In the genomic region with DNA sequence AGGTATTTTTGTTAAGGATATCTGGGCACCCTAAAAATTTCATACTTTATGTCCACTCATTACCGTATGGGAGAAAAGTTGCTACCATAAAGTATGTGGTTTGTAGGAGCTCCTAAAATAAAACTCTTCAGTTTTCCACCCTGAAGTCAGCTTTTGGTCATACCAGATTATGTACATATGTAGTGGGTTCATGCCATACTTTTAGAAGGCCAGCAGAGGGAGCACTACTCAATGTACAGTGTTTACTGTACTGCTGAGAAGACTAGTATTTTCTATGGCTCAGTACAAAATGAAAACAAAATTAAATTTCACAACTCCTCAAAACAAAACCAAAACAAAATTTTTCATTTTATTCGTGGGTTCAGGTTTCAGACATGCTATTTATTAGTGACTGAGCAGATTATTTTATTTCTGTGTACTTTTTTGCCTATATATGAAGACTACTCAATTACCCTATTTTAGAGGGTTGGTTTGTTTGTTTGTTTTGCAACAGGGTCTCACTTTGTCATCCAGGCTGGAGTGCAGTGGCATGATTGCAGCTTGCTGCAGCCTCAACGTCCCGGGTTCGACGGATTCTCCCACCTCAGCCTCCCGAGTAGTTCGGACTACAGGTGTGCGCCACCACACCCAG, we compare ENCODE assay signal across 8 cellular contexts. TPM values are rescaled to one million over a fixed set of nuclear protein-coding genes. Genes with fewer than 3 reads are reported as not detected.
DNase-seq lines count a peak whose midpoint lies in the region; ATAC-seq and TF ChIP-seq lines count a peak whose summit lies in the region.

No MANE protein-coding gene starts in this region.

- peak; percentile 93 for ATAC-seq in GM18867 (IDR thresholded peaks at IDR 0.05; ENCODE audit: unreplicated experiment)
- peak; percentile 89 for ATAC-seq in HG03039 (IDR thresholded peaks at IDR 0.05; ENCODE audit: unreplicated experiment)
- peak; percentile 100 for ATAC-seq in T-helper 17 cell
- peak; percentile 99 for ATAC-seq in central memory CD8-positive, alpha-beta T cell (replicated peaks; ENCODE audit: extremely low read depth, poor library complexity, severe bottlenecking)
- ATAC-seq in left colon, result peak; percentile 96
- ATAC-seq in stimulated activated effector memory CD8-positive, alpha-beta T cell treated with anti-CD3 and anti-CD28 coated beads, Interleukin-12 subunit alpha, Interleukin-12 subunit beta, amount 100 ng/mL, for 72 hours, result peak; percentile 98

- H3K9me3 Mint-ChIP-seq in central memory CD8-positive, alpha-beta T cell, result no peaks in the 10 kb centered on the region
- no peaks in the 10 kb centered on the region for H3K9me3 Mint-ChIP-seq in stimulated activated effector memory CD8-positive, alpha-beta T cell treated with anti-CD3 and anti-CD28 coated beads, Interleukin-12 subunit alpha, Interleukin-12 subunit beta, amount 100 ng/mL, for 72 hours

- H3K27me3 Mint-ChIP-seq in T-helper 17 cell, result no peaks in the 10 kb centered on the region
- no peaks in the 10 kb centered on the region for H3K27me3 Mint-ChIP-seq in central memory CD8-positive, alpha-beta T cell

- intact Hi-C loops in left colon (cut with DNase I, micrococcal nuclease), result loop anchor here (10.0 kb wide), 2 partner anchors 422 to 732 kb away; no protein-coding TSS in a partner anchor

- TF ChIP-seq CTCF in C4-2B (conservative IDR thresholded peaks at IDR 0.05), result peak; percentile 88

- H3K27ac Mint-ChIP-seq in T-helper 17 cell, result peak overlapping the region; percentile 80
- H3K27ac Mint-ChIP-seq in central memory CD8-positive, alpha-beta T cell (ENCODE audit: low read depth), result peak overlapping the region; percentile 78
- H3K27ac Mint-ChIP-seq in stimulated activated effector memory CD8-positive, alpha-beta T cell treated with anti-CD3 and anti-CD28 coated beads, Interleukin-12 subunit alpha, Interleukin-12 subunit beta, amount 100 ng/mL, for 72 hours, result no peak overlapping the region

- peak; percentile 18 for DNase-seq in NCI-H187 treated with DMSO at 0.1 percent for 48 hours (lab: John Stamatoyannopoulos, UW)
- DNase-seq in T-helper 17 cell, result peak in 1 of 3 donors; percentile 32
- DNase-seq in central memory CD8-positive, alpha-beta T cell (ENCODE audit: low spot score in 2 of 2), result peak in 1 of 2 donors; percentile 42
- DNase-seq in left colon, result peak in 1 of 2 donors; percentile 26
- no peak for DNase-seq in stimulated activated effector memory CD8-positive, alpha-beta T cell treated with anti-CD3 and anti-CD28 coated beads, Interleukin-12 subunit alpha, Interleukin-12 subunit beta, amount 100 ng/mL, for 72 hours (ENCODE audit: low spot score in 2 of 2)

- peaks cover 4% of the 10 kb centered on the region for H3K36me3 Mint-ChIP-seq in T-helper 17 cell (ENCODE audit: low read depth)
- H3K36me3 Mint-ChIP-seq in central memory CD8-positive, alpha-beta T cell (ENCODE audit: insufficient read depth), result peaks cover 39% of the 10 kb centered on the region
- peaks cover 47% of the 10 kb centered on the region for H3K36me3 Mint-ChIP-seq in stimulated activated effector memory CD8-positive, alpha-beta T cell treated with anti-CD3 and anti-CD28 coated beads, Interleukin-12 subunit alpha, Interleukin-12 subunit beta, amount 100 ng/mL, for 72 hours

- no peak overlapping the region for H3K27ac ChIP-seq in C4-2B

- H3K4me3 Mint-ChIP-seq in T-helper 17 cell, result no peak overlapping the region
- H3K4me3 Mint-ChIP-seq in central memory CD8-positive, alpha-beta T cell, result no peak overlapping the region
- no peak overlapping the region for H3K4me3 Mint-ChIP-seq in stimulated activated effector memory CD8-positive, alpha-beta T cell treated with anti-CD3 and anti-CD28 coated beads, Interleukin-12 subunit alpha, Interleukin-12 subunit beta, amount 100 ng/mL, for 72 hours

- H3K9me3 ChIP-seq in T-helper 17 cell (ENCODE audit: control insufficient read depth, low read length, poor library complexity, severe bottlenecking), result no peaks in the 10 kb centered on the region

- H3K4me1 Mint-ChIP-seq in T-helper 17 cell, result peaks cover 11% of the 10 kb centered on the region
- H3K4me1 Mint-ChIP-seq in central memory CD8-positive, alpha-beta T cell, result peaks cover 14% of the 10 kb centered on the region
- H3K4me1 Mint-ChIP-seq in stimulated activated effector memory CD8-positive, alpha-beta T cell treated with anti-CD3 and anti-CD28 coated beads, Interleukin-12 subunit alpha, Interleukin-12 subunit beta, amount 100 ng/mL, for 72 hours, result peaks cover 12% of the 10 kb centered on the region

RNA-seq across cellular contexts. Expression of gene NXPE3, which starts 24.3 kb away (rescaled TPM):
- total RNA-seq in T-helper 17 cell (10 to 100 TPM; 30.6 to 31.7 TPM), left colon (1 to 10 TPM; 2.7 to 5.4 TPM)

RNA-seq across cellular contexts. Expression of gene NFKBIZ, which starts 46.0 kb away (rescaled TPM):
- 100 to 1,000 TPM; 682 to 814 TPM for total RNA-seq in T-helper 17 cell
- total RNA-seq in left colon, result 100 to 1,000 TPM in 1 of 2 donors, 10 to 100 TPM in 1; 86.5 to 170 TPM

Comparison
In these comparisons a context has a peak if more than half of its experiments do, and no peak if none do; other contexts are left out.
1. RNA of gene NXPE3, which starts 24.3 kb away (total RNA-seq): 30.6 to 31.7 TPM in T-helper 17 cell; 2.7 to 5.4 TPM in left colon; every median in the first group is over 4 times any median in the second.
2. Peak in every context shown above with its lines, with median percentiles within 50 percentile points of each other: ATAC-seq.